19 cellular contexts compared by ENCODE assay signal in genomic region chr5:78182838-78183237, GRCh38.
DNase-seq lines count a peak whose midpoint lies in the region; ATAC-seq and TF ChIP-seq lines count a peak whose summit lies in the region.
"Had no signal": no experiment of that assay in that cellular context is flagged by ENCODE, and none has a peak within 500 bp of the region (broad histone marks: within the 10 kb centered on the region; RNA-seq: fewer than 3 reads in every experiment).

No MANE protein-coding gene starts in this region.

- H3K23ac ChIP-seq in H9 (ENCODE audit: insufficient read length, low read depth, low read length), result no peak overlapping the region

- no peak overlapping the region for H2BK15ac ChIP-seq in H9 (ENCODE audit: low read depth, low read length)

- peaks cover 0 to 2% of the 10 kb centered on the region in 2 experiments; a peak in 1 of 4 replicates for H3K4me1 Mint-ChIP-seq in H9

- H3K4me3 ChIP-seq in brain microvascular endothelial cell (ENCODE audit: low read depth, low read length), result no peak overlapping the region
- H3K4me3 ChIP-seq: GM12878, upper lobe of right lung had no signal

- no peak overlapping the region for H4K5ac ChIP-seq in H9 (ENCODE audit: insufficient read length, low read depth, low read length)

- no peak overlapping the region for H3K4ac ChIP-seq in H9 (ENCODE audit: low read depth, low read length)

- H3K27me3 Mint-ChIP-seq in H9 (ENCODE audit: low read depth), result no peaks in the 10 kb centered on the region
- H3K27me3 Mint-ChIP-seq: CD4-positive, alpha-beta T cell had no signal

- no peak overlapping the region for H4K91ac ChIP-seq in H9 (ENCODE audit: insufficient read length, low read depth, low read length)

- H2BK5ac ChIP-seq in H9 (ENCODE audit: insufficient read length, low read length), result no peak overlapping the region

- peaks cover 2% of the 10 kb centered on the region for H3K36me3 ChIP-seq in brain microvascular endothelial cell (replicated peaks)

- H2AFZ ChIP-seq in H9 (ENCODE audit: low read length), result no peak overlapping the region

- DNase-seq in stimulated activated CD4-positive, alpha-beta T cell treated with anti-CD3 and anti-CD28 coated beads, Interleukin-15, amount 100 ng/mL, for 24 hours, result peak; percentile 21
- DNase-seq in stimulated activated CD4-positive, alpha-beta T cell treated with anti-CD3 and anti-CD28 coated beads, Interleukin-4, amount 100 ng/mL, for 1 hour, result no peak
- peak; percentile 10 for DNase-seq in NCI-H69 (lab: John Stamatoyannopoulos, UW)
- peak; percentile 35 for DNase-seq in stimulated activated CD8-positive, alpha-beta memory T cell treated with anti-CD3 and anti-CD28 coated beads, Interleukin-4, amount 100 ng/mL, for 48 hours
- DNase-seq in brain microvascular endothelial cell, result no peak
- DNase-seq in H9, result no peak
- DNase-seq in Kasumi-1 (lab: John Stamatoyannopoulos, UW), result no peak
- DNase-seq: activated effector memory CD4-positive, alpha-beta T cell treated with anti-CD3 and anti-CD28 coated beads, Interleukin-2, amount 50 U/mL, for 16 hours; CD4-positive, alpha-beta T cell; effector CD8-positive, alpha-beta T cell; glutamatergic neuron; left ventricle myocardium superior; NCI-H1105; NCI-H2081; stimulated activated CD4-positive, alpha-beta T cell treated with anti-CD3 and anti-CD28 coated beads, Interleukin-4, amount 100 ng/mL, for 24 hours; upper lobe of right lung had no signal

- peaks cover 0 to 2% of the 10 kb centered on the region in 2 experiments; a peak in 1 of 5 replicates for H3K9me3 Mint-ChIP-seq in H9
- H3K9me3 Mint-ChIP-seq: CD4-positive, alpha-beta T cell had no signal

- no peak overlapping the region for H3T11ph ChIP-seq in H9 (ENCODE audit: low read length)

- H4K8ac ChIP-seq in H9 (replicated peaks; ENCODE audit: insufficient read length, low read depth, low read length), result no peak overlapping the region

- no peak overlapping the region for H3K18ac ChIP-seq in H9 (ENCODE audit: insufficient read length, low read depth, low read length)

- H3K4me1 ChIP-seq in H9 (ENCODE audit: insufficient read depth, low read length), result no peaks in the 10 kb centered on the region
- H3K4me1 ChIP-seq: upper lobe of right lung had no signal

- no peaks in the 10 kb centered on the region for H4K20me1 ChIP-seq in H9 (ENCODE audit: control insufficient read depth, insufficient read depth, insufficient read length)

- H3K79me2 ChIP-seq in H9 (ENCODE audit: insufficient read depth, low read length), result no peaks in the 10 kb centered on the region

- no peak for TF ChIP-seq CTCF in brain microvascular endothelial cell (IDR thresholded peaks at IDR 0.05; ENCODE audit: low read depth, low read length, missing control alignments)
- no peak for TF ChIP-seq CTCF in H9 (conservative IDR thresholded peaks at IDR 0.05)

- H3K36me3 Mint-ChIP-seq in H9 (ENCODE audit: insufficient read depth in 1 of 3, low read depth in 3 of 3), result peaks cover 2 to 6% (median 2%) of the 10 kb centered on the region in 3 experiments; a peak in 5 of 7 replicates

- H3K14ac ChIP-seq in H9 (ENCODE audit: insufficient read depth, low read length), result no peak overlapping the region

- H3K4me2 ChIP-seq in H9 (ENCODE audit: insufficient read depth, insufficient read length, low read length), result no peak overlapping the region

- in situ Hi-C loops in brain microvascular endothelial cell (cut with HindIII; ENCODE audit: low pct_ligation_motif_present, low sequenced_read_pairs), result no loop called here

- no peak overlapping the region for H3K56ac ChIP-seq in H9 (ENCODE audit: insufficient read length, low read depth, low read length)

- H3K27me3 ChIP-seq in brain microvascular endothelial cell (replicated peaks) (no peaks in the 10 kb centered on the region), H9 (ENCODE audit: insufficient read depth, low read length) (no peaks in the 10 kb centered on the region)
- H3K27me3 ChIP-seq: upper lobe of right lung had no signal

- H3K23me2 ChIP-seq in H9 (ENCODE audit: insufficient read length, low read depth, low read length, poor library complexity, severe bottlenecking), result no peaks in the 10 kb centered on the region

- no peak overlapping the region for H3K4me3 Mint-ChIP-seq in H9
- H3K4me3 Mint-ChIP-seq: CD4-positive, alpha-beta T cell; neural crest cell had no signal

- H2BK120ac ChIP-seq in H9 (ENCODE audit: low read depth, low read length, poor library complexity, severe bottlenecking), result no peak overlapping the region

- no peak overlapping the region for H2BK20ac ChIP-seq in H9 (ENCODE audit: low read depth, low read length, poor library complexity, severe bottlenecking)

- H3K9me3 ChIP-seq in H9 (ENCODE audit: control insufficient read depth, low read depth, low read length), result no peaks in the 10 kb centered on the region
- H3K9me3 ChIP-seq: upper lobe of right lung had no signal

- H3K79me1 ChIP-seq in H9 (ENCODE audit: insufficient read depth, low read depth, low read length, poor library complexity, severe bottlenecking), result no peaks in the 10 kb centered on the region

- H3K27ac ChIP-seq in brain microvascular endothelial cell (no peak overlapping the region), H9 (ENCODE audit: insufficient read length, low read depth, low read length) (no peak overlapping the region)
- H3K27ac ChIP-seq: upper lobe of right lung had no signal

- H2AK5ac ChIP-seq in H9 (ENCODE audit: insufficient read length, low read length), result no peak overlapping the region

- peak overlapping the region in 1 of 3 experiments; percentile 63; a peak in 1 of 7 replicates for H3K27ac Mint-ChIP-seq in H9
- H3K27ac Mint-ChIP-seq: CD4-positive, alpha-beta T cell had no signal

- no peak overlapping the region for H3K9ac ChIP-seq in H9 (ENCODE audit: extremely low read depth, insufficient read length, low read length)

- whole genome bisulfite sequencing in H9 (ENCODE audit: extremely low coverage, insufficient read length, low lambda C conversion rate), result no CpG with 5 or more reads among the region's 3 CpGs

- H2BK12ac ChIP-seq in H9 (ENCODE audit: insufficient read length, low read depth, low read length), result no peak overlapping the region

- peak; percentile 90 for ATAC-seq in esophagus mucosa
- ATAC-seq: GM12878, left ventricle myocardium superior, upper lobe of right lung had no signal

Comparison
In these comparisons a context has a peak if more than half of its experiments do, and no peak if none do; other contexts are left out.
1. DNase-seq: peak in stimulated activated CD4-positive, alpha-beta T cell treated with anti-CD3 and anti-CD28 coated beads, Interleukin-15, amount 100 ng/mL, for 24 hours (single experiment), NCI-H69 (single experiment) and stimulated activated CD8-positive, alpha-beta memory T cell treated with anti-CD3 and anti-CD28 coated beads, Interleukin-4, amount 100 ng/mL, for 48 hours (single experiment); none in stimulated activated CD4-positive, alpha-beta T cell treated with anti-CD3 and anti-CD28 coated beads, Interleukin-4, amount 100 ng/mL, for 1 hour (single experiment), brain microvascular endothelial cell (single experiment), H9 (single experiment) and Kasumi-1 (0 of 2).